Comparison of ENCODE assay signal across 17 cellular contexts in genomic region chr14:97401714-97402113, GRCh38.
DNase-seq lines count a peak whose midpoint lies in the region; ATAC-seq and TF ChIP-seq lines count a peak whose summit lies in the region.
"Had no signal": no experiment of that assay in that cellular context is flagged by ENCODE, and none has a peak within 500 bp of the region (broad histone marks: within the 10 kb centered on the region; RNA-seq: fewer than 3 reads in every experiment).

No MANE protein-coding gene starts in this region.

- H3K27ac ChIP-seq in neural cell (ENCODE audit: low read length) (peak overlapping the region; percentile 62), upper lobe of right lung (no peak overlapping the region)
- H3K27ac ChIP-seq: A549, C4-2B had no signal

- H2AFZ ChIP-seq in neural cell (ENCODE audit: low read depth, low read length) = no peak overlapping the region

- no peaks in the 10 kb centered on the region for H3K79me2 ChIP-seq in neural cell (replicated peaks; ENCODE audit: insufficient read depth, low read length)

- H3K9me2 ChIP-seq in neural cell (ENCODE audit: insufficient read depth, low read length) = no peaks in the 10 kb centered on the region

- no peak for TF ChIP-seq EP300 in neural cell (conservative IDR thresholded peaks at IDR 0.05; ENCODE audit: poor library complexity, severe bottlenecking)

- no peaks in the 10 kb centered on the region for H3K9me3 ChIP-seq in neural cell (ENCODE audit: low read length)
- no peaks in the 10 kb centered on the region for H3K9me3 ChIP-seq in upper lobe of right lung
- H3K9me3 ChIP-seq: A549, BE2C had no signal

- no peaks in the 10 kb centered on the region for H4K20me1 ChIP-seq in neural cell (ENCODE audit: insufficient read depth)

- H3K36me3 ChIP-seq in neural cell (ENCODE audit: insufficient read depth, low read length) (no peaks in the 10 kb centered on the region), upper lobe of right lung (no peaks in the 10 kb centered on the region)
- H3K36me3 ChIP-seq: BE2C had no signal

- no peak for TF ChIP-seq CTCF in neural cell (IDR thresholded peaks at IDR 0.05; ENCODE audit: poor library complexity, severe bottlenecking)
- TF ChIP-seq CTCF in upper lobe of right lung (IDR thresholded peaks at IDR 0.05) = no peak

- H3K9ac ChIP-seq in neural cell (ENCODE audit: low read length) = no peak overlapping the region

- ATAC-seq in esophagus mucosa (peak; percentile 35), left colon (peak; percentile 56), upper lobe of right lung (peak; percentile 31), GM21717 (IDR thresholded peaks at IDR 0.05; ENCODE audit: unreplicated experiment) (no peak), HG02870 (IDR thresholded peaks at IDR 0.05; ENCODE audit: unreplicated experiment) (no peak)
- ATAC-seq: HCT116, HepG2 had no signal

- no peaks in the 10 kb centered on the region for H3K4me1 ChIP-seq in upper lobe of right lung
- H3K4me1 ChIP-seq: A549, BE2C had no signal

- DNase-seq in left colon (peak; percentile 12 to 27), upper lobe of right lung (no peak), DMS 273 treated with DMSO at 0.1 percent for 48 hours (lab: John Stamatoyannopoulos, UW) (no peak), NCI-H526 (lab: John Stamatoyannopoulos, UW) (no peak)
- DNase-seq: BE2C; CD4-positive, alpha-beta memory T cell; DMS153; DMS79 treated with DMSO at 0.1 percent for 48 hours; EL had no signal

- no peak for TF ChIP-seq RAD21 in neural cell (conservative IDR thresholded peaks at IDR 0.05)

- H3K27me3 ChIP-seq in neural cell (ENCODE audit: insufficient read depth, low read depth, low read length) (no peaks in the 10 kb centered on the region), upper lobe of right lung (peaks cover 12% of the 10 kb centered on the region)
- H3K27me3 ChIP-seq: BE2C had no signal

- no peak overlapping the region for H3K4me2 ChIP-seq in neural cell (ENCODE audit: low read length)
- H3K4me2 ChIP-seq: A549 had no signal

- intact Hi-C loops in left colon (cut with DNase I, micrococcal nuclease) (no loop called here), upper lobe of right lung (cut with DNase I) (no loop called here)

- H3F3A ChIP-seq in neural cell (ENCODE audit: insufficient read depth, low read length, poor library complexity, severe bottlenecking) = no peaks in the 10 kb centered on the region

- no peak overlapping the region for H3K4me3 ChIP-seq in neural cell (ENCODE audit: low read length)
- no peak overlapping the region for H3K4me3 ChIP-seq in upper lobe of right lung
- H3K4me3 ChIP-seq: A549 had no signal

TF ChIP-seq in neural cell, 6 proteins besides CTCF, POLR2A, EP300 and RAD21:
- TF ChIP-seq, protein P1, sequence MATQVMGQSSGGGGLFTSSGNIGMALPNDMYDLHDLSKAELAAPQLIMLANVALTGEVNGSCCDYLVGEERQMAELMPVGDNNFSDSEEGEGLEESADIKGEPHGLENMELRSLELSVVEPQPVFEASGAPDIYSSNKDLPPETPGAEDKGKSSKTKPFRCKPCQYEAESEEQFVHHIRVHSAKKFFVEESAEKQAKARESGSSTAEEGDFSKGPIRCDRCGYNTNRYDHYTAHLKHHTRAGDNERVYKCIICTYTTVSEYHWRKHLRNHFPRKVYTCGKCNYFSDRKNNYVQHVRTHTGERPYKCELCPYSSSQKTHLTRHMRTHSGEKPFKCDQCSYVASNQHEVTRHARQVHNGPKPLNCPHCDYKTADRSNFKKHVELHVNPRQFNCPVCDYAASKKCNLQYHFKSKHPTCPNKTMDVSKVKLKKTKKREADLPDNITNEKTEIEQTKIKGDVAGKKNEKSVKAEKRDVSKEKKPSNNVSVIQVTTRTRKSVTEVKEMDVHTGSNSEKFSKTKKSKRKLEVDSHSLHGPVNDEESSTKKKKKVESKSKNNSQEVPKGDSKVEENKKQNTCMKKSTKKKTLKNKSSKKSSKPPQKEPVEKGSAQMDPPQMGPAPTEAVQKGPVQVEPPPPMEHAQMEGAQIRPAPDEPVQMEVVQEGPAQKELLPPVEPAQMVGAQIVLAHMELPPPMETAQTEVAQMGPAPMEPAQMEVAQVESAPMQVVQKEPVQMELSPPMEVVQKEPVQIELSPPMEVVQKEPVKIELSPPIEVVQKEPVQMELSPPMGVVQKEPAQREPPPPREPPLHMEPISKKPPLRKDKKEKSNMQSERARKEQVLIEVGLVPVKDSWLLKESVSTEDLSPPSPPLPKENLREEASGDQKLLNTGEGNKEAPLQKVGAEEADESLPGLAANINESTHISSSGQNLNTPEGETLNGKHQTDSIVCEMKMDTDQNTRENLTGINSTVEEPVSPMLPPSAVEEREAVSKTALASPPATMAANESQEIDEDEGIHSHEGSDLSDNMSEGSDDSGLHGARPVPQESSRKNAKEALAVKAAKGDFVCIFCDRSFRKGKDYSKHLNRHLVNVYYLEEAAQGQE (IDR thresholded peaks at IDR 0.05; ENCODE audit: borderline replicate concordance) = no peak
- peak; percentile 58 for TF ChIP-seq POLR2AphosphoS5 (IDR thresholded peaks at IDR 0.05)

Comparison
In these comparisons a context has a peak if more than half of its experiments do, and no peak if none do; other contexts are left out.
1. ATAC-seq: peak in esophagus mucosa (single experiment), left colon (single experiment) and upper lobe of right lung (single experiment); none in GM21717 (single experiment) and HG02870 (single experiment).
2. DNase-seq: peak in left colon (2 of 2); none in upper lobe of right lung (single experiment), DMS 273 treated with DMSO at 0.1 percent for 48 hours (single experiment) and NCI-H526 (0 of 2).